In the genomic region with DNA sequence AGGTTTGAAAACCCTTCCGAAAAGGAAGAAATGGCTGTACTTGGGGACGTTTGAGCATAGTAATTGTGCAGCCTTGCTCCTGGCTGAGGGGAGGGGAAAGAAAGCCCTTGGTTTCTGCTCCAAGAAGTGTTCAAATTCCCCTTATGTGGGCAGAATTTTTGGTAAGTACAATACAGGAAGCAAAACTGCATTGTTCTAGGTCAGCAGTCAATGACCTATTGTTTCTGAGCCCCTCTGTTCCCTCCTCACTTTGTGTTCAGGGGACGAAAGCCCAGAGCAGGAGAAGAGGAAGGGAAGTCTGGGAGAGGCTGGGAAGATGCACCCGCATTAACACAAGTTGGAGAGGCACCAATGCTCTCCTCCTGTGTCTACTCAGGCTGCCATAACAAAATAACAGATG, we compare ENCODE assay signal across 9 cellular contexts. TPM values are rescaled to one million over a fixed set of nuclear protein-coding genes. Genes with fewer than 3 reads are reported as not detected.
DNase-seq lines count a peak whose midpoint lies in the region; ATAC-seq and TF ChIP-seq lines count a peak whose summit lies in the region.
"Had no signal": no experiment of that assay in that cellular context is flagged by ENCODE, and none has a peak within 500 bp of the region (broad histone marks: within the 10 kb centered on the region; RNA-seq: fewer than 3 reads in every experiment).

No MANE protein-coding gene starts in this region.

- no peaks in the 10 kb centered on the region for H3K9me3 ChIP-seq in T-helper 17 cell (ENCODE audit: control insufficient read depth, low read length, poor library complexity, severe bottlenecking)

- TF ChIP-seq POLR2A in GM18505 (IDR thresholded peaks at IDR 0.05; ENCODE audit: borderline replicate concordance, extremely low read depth, insufficient read depth, insufficient read length) = peak; percentile 16

- H3K36me3 Mint-ChIP-seq in memory B cell (peaks cover 20% of the 10 kb centered on the region), T-helper 17 cell (ENCODE audit: low read depth) (peaks cover 2% of the 10 kb centered on the region)

- peaks cover 63% of the 10 kb centered on the region for H3K4me1 Mint-ChIP-seq in memory B cell
- no peaks in the 10 kb centered on the region for H3K4me1 Mint-ChIP-seq in T-helper 17 cell

- ATAC-seq in GM18505 (IDR thresholded peaks at IDR 0.05; ENCODE audit: unreplicated experiment) = peak; percentile 38
- peak; percentile 45 for ATAC-seq in GM21528 (IDR thresholded peaks at IDR 0.05; ENCODE audit: low FRiP score, unreplicated experiment)
- ATAC-seq in HG03378 (IDR thresholded peaks at IDR 0.05; ENCODE audit: unreplicated experiment) = peak; percentile 34
- peak; percentile 14 for ATAC-seq in memory B cell (ENCODE audit: low read depth)
- ATAC-seq in T-helper 17 cell = no peak

- DNase-seq in memory B cell (ENCODE audit: low spot score in 2 of 2) (no peak), globus pallidus (ENCODE audit: low spot score) (no peak), T-helper 17 cell (no peak), NCI-H2107 (lab: John Stamatoyannopoulos, UW) (no peak), SKM-1 treated with dmso at 0.1 percent for 144 hours (lab: John Stamatoyannopoulos, UW; ENCODE audit: unreplicated experiment) (no peak)
- DNase-seq: NCI-H1436 treated with DMSO at 0.1 percent for 48 hours had no signal

- H3K4me3 Mint-ChIP-seq in memory B cell (peak overlapping the region; percentile 64), T-helper 17 cell (no peak overlapping the region)

- H3K27ac Mint-ChIP-seq in memory B cell = peak overlapping the region; percentile 89
- H3K27ac Mint-ChIP-seq in T-helper 17 cell = no peak overlapping the region

- no peaks in the 10 kb centered on the region for H3K27me3 Mint-ChIP-seq in memory B cell
- peaks cover 18% of the 10 kb centered on the region for H3K27me3 Mint-ChIP-seq in T-helper 17 cell

- no peaks in the 10 kb centered on the region for H3K9me3 Mint-ChIP-seq in memory B cell

RNA-seq across cellular contexts. Expression of gene BASP1, which starts 11.9 kb away (rescaled TPM):
- 1 to 10 TPM; 1.4 to 2.4 TPM for total RNA-seq in T-helper 17 cell
